Comparison of ENCODE assay signal across 8 cellular contexts in the genomic region with DNA sequence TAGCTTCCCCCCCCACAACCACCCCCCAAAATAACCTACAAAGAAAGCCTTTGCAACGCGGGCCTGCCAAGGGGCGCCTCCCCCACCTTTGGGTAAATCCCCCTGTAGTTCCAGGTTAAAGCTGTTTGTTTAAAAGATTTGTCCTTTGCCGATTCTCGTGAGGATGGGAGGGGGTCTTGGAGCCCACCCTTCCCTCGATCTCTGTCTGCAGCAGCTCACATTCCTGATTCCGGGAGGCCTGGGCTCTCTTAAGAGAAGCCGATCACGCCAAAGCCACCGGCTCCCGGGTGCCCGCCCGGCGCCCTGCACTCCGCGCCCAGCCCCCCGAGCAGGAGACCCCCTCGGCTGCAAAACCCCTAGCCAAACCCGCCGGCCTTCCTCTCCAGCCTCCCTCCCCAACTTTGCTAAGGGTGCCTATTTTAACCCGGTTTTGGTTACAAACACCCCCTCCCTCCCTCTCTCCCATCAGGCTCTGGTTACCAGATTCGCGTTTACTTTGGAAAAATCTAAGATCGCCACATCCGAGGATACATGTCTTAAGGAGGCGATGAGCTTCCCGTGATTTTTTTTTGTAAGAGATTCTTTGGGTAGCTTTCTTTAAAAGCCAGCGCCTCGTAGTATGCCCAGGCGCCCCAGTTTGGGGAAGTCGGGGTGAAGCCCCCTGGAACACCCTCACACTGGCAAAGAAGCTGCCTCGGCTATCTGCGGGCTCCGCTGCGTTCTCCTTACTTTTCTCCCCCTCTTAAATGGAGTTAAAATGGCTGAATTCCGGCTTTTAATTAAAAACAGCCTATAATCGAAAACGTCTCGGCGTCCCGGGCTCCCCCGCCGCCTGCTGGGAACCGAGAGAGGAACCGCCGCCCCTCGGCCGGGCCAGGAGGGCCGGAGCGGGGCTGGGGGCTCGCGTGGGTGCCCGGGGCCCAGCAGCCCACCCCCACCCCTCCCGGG. TPM values are rescaled to one million over a fixed set of nuclear protein-coding genes. Genes with fewer than 3 reads are reported as not detected.
DNase-seq lines count a peak whose midpoint lies in the region; ATAC-seq and TF ChIP-seq lines count a peak whose summit lies in the region.

No MANE protein-coding gene starts in this region.

- no peak for ATAC-seq in activated T-cell treated with anti-CD3 and anti-CD28 coated beads, Interleukin-2, amount 50 U/mL, for 72 hours (replicated peaks in 1 of 2)

- intact Hi-C loops in CD4-positive, alpha-beta memory T cell (cut with micrococcal nuclease), result loop anchor here (1.0 kb wide), 1 partner anchor 25 kb away; no protein-coding TSS in a partner anchor
- intact Hi-C loops in prostate gland (cut with DNase I), result loop anchor here (5.0 kb wide), 1 partner anchor 65 kb away; no protein-coding TSS in a partner anchor

- peak overlapping the region; percentile 95 for H3K9ac ChIP-seq in HUES6 (ENCODE audit: low read length)

- TF ChIP-seq CTCF in cardiac muscle cell (IDR thresholded peaks at IDR 0.05; ENCODE audit: low read depth, low read length) (peak; percentile 7), prostate gland (IDR thresholded peaks at IDR 0.05) (no peak)

- H3K4me1 ChIP-seq in CD4-positive, alpha-beta memory T cell (ENCODE audit: insufficient read depth, low read length), result peaks cover 82% of the 10 kb centered on the region
- H3K4me1 ChIP-seq in HUES6 (ENCODE audit: control insufficient read depth, insufficient read depth, low read length), result peaks cover 26% of the 10 kb centered on the region
- H3K4me1 ChIP-seq in cardiac muscle cell (ENCODE audit: low read depth), result peaks cover 17% of the 10 kb centered on the region
- peaks cover 9% of the 10 kb centered on the region for H3K4me1 ChIP-seq in prostate gland (replicated peaks)

- peak overlapping the region; percentile 73 to 83 (median 76) for H3K4me3 Mint-ChIP-seq in CD4-positive, alpha-beta memory T cell
- peak overlapping the region; percentile 83 for H3K4me3 Mint-ChIP-seq in activated T-cell treated with anti-CD3 and anti-CD28 coated beads, Interleukin-2, amount 50 U/mL, for 72 hours

- POLR2A ChIA-PET in CD4-positive, alpha-beta memory T cell (lab: Charles Lee; ENCODE audit: partially characterized antibody), result interaction anchor here (0.6 to 4.2 kb wide), 6 partner anchors 26 to 400 kb away, joined by 3 to 44 read pairs (median 4); no protein-coding TSS in a partner anchor

- no peak overlapping the region for H3K27ac ChIP-seq in CD4-positive, alpha-beta memory T cell (ENCODE audit: low read depth, low read length)
- peak overlapping the region; percentile 97; the same call in 1 of the 2 replicates for H3K27ac ChIP-seq in HUES6 (ENCODE audit: low read depth, low read length)
- H3K27ac ChIP-seq in cardiac muscle cell, result peak overlapping the region; percentile 100
- H3K27ac ChIP-seq in prostate gland, result peak overlapping the region; percentile 99 to 100

- peaks cover 59% of the 10 kb centered on the region for H3K27me3 ChIP-seq in CD4-positive, alpha-beta memory T cell (ENCODE audit: insufficient read depth, low read length)
- H3K27me3 ChIP-seq in HUES6 (ENCODE audit: control insufficient read depth, insufficient read depth, low read length) (peaks cover 53% of the 10 kb centered on the region), cardiac muscle cell (no peaks in the 10 kb centered on the region), prostate gland (replicated peaks; ENCODE audit: insufficient read depth) (no peaks in the 10 kb centered on the region)

- CTCF ChIA-PET in CD4-positive, alpha-beta memory T cell (lab: Charles Lee; ENCODE audit: partially characterized antibody), result interaction anchor here (0.6 to 3.3 kb wide), 2 partner anchors 26 to 243 kb away, joined by 3 to 18 read pairs; no protein-coding TSS in a partner anchor

- no peak for TF ChIP-seq POLR2A in prostate gland (IDR thresholded peaks at IDR 0.05)

- no peaks in the 10 kb centered on the region for H3K9me3 ChIP-seq in CD4-positive, alpha-beta memory T cell (ENCODE audit: control insufficient read depth in 1 of 2, low read length in 2 of 2)
- H3K9me3 ChIP-seq in HUES6 (ENCODE audit: control insufficient read depth, insufficient read depth, low read depth, low read length) (no peaks in the 10 kb centered on the region), cardiac muscle cell (ENCODE audit: low read depth) (no peaks in the 10 kb centered on the region), prostate gland (no peaks in the 10 kb centered on the region)

- peaks cover 0 to 7% (median 0%) of the 10 kb centered on the region in 8 donors for H3K9me3 Mint-ChIP-seq in CD4-positive, alpha-beta memory T cell
- H3K9me3 Mint-ChIP-seq in activated T-cell treated with anti-CD3 and anti-CD28 coated beads, Interleukin-2, amount 50 U/mL, for 72 hours, result no peaks in the 10 kb centered on the region

- no peaks in the 10 kb centered on the region for H3K36me3 ChIP-seq in CD4-positive, alpha-beta memory T cell (ENCODE audit: insufficient read depth, low read length)
- no peaks in the 10 kb centered on the region for H3K36me3 ChIP-seq in HUES6 (ENCODE audit: control insufficient read depth, insufficient read depth, low read length)
- H3K36me3 ChIP-seq in cardiac muscle cell, result no peaks in the 10 kb centered on the region
- no peaks in the 10 kb centered on the region for H3K36me3 ChIP-seq in prostate gland

- H3K27ac Mint-ChIP-seq in CD4-positive, alpha-beta memory T cell, result peak overlapping the region in 1 of 7 donors; percentile 64
- peak overlapping the region; percentile 28 for H3K27ac Mint-ChIP-seq in activated T-cell treated with anti-CD3 and anti-CD28 coated beads, Interleukin-2, amount 50 U/mL, for 72 hours

- peaks cover 0 to 1% of the 10 kb centered on the region in 2 donors for H3K36me3 Mint-ChIP-seq in CD4-positive, alpha-beta memory T cell
- H3K36me3 Mint-ChIP-seq in activated T-cell treated with anti-CD3 and anti-CD28 coated beads, Interleukin-2, amount 50 U/mL, for 72 hours (ENCODE audit: insufficient read depth in 2 of 2), result no peaks in the 10 kb centered on the region

- peaks cover 18 to 71% (median 37%) of the 10 kb centered on the region in 4 donors for H3K4me1 Mint-ChIP-seq in CD4-positive, alpha-beta memory T cell
- H3K4me1 Mint-ChIP-seq in activated T-cell treated with anti-CD3 and anti-CD28 coated beads, Interleukin-2, amount 50 U/mL, for 72 hours (ENCODE audit: low read depth), result peaks cover 40% of the 10 kb centered on the region

- DNase-seq in CD4-positive, alpha-beta memory T cell, result peak in 4 of 5 donors; percentile 6 to 34 (median 21)
- DNase-seq in activated T-cell treated with anti-CD3 and anti-CD28 coated beads, Interleukin-2, amount 50 U/mL, for 72 hours, result peak; percentile 18 to 26
- peak; percentile 38 to 50 for DNase-seq in cardiac muscle cell (ENCODE audit: low read depth in 1 of 2, low spot score in 1 of 2)
- DNase-seq in prostate gland (ENCODE audit: low spot score), result peak; percentile 19
- DNase-seq in KG1 (lab: John Stamatoyannopoulos, UW), result no peak
- no peak for DNase-seq in activated CD4-positive, CD25-positive, alpha-beta regulatory T cell treated with anti-CD3 and anti-CD28 coated beads, Interleukin-2, amount 50 U/mL, for 72 hours
- DNase-seq in SK-N-DZ (ENCODE audit: low spot score), result no peak

- peak overlapping the region; percentile 54 to 69 for H3K4me3 ChIP-seq in CD4-positive, alpha-beta memory T cell (ENCODE audit: low read length in 2 of 2)
- H3K4me3 ChIP-seq in HUES6 (ENCODE audit: low read depth, low read length) (peak overlapping the region; percentile 69), cardiac muscle cell (peak overlapping the region; percentile 94), prostate gland (peak overlapping the region; percentile 95 to 98)

- peaks cover 28 to 48% of the 10 kb centered on the region in 2 donors for H3K27me3 Mint-ChIP-seq in CD4-positive, alpha-beta memory T cell
- H3K27me3 Mint-ChIP-seq in activated T-cell treated with anti-CD3 and anti-CD28 coated beads, Interleukin-2, amount 50 U/mL, for 72 hours (ENCODE audit: low read depth), result peaks cover 48% of the 10 kb centered on the region

- WGBS in prostate gland, result 1% methylated on average over 54 of the region's 54 CpGs

RNA-seq across cellular contexts. Expression of a gene that starts 1.0 kb away (rescaled TPM):
- total RNA-seq in CD4-positive, alpha-beta memory T cell, result 10 to 100 TPM; 47.3 to 48.9 TPM
- polyA plus RNA-seq in CD4-positive, alpha-beta memory T cell, result 1 to 10 TPM in 1 of 2 donors, under 1 TPM in 1; 0.11 to 1.7 TPM
- 10 to 100 TPM; 67.6 to 69.0 TPM for total RNA-seq in activated T-cell treated with anti-CD3 and anti-CD28 coated beads, Interleukin-2, amount 50 U/mL, for 72 hours
- total RNA-seq in cardiac muscle cell (111 and 180 TPM in 2 replicates), prostate gland (100 to 1,000 TPM; 138 to 290 TPM)
- 15.1 and 19.2 TPM in 2 replicates for polyA plus RNA-seq in cardiac muscle cell
- polyA plus RNA-seq in SK-N-DZ (2014; cell fraction: cytosol; rRNA removed), result 9.9 and 18.7 TPM in 2 replicates
- 14.0 and 23.4 TPM in 2 replicates for polyA plus RNA-seq in SK-N-DZ (2014; cell fraction: nucleus; rRNA removed)

Comparison
In these comparisons a context has a peak if more than half of its experiments do, and no peak if none do; other contexts are left out.
1. DNase-seq: peak in CD4-positive, alpha-beta memory T cell (4 of 5), activated T-cell treated with anti-CD3 and anti-CD28 coated beads, Interleukin-2, amount 50 U/mL, for 72 hours (2 of 2), cardiac muscle cell (2 of 2) and prostate gland (single experiment); none in KG1 (single experiment), activated CD4-positive, CD25-positive, alpha-beta regulatory T cell treated with anti-CD3 and anti-CD28 coated beads, Interleukin-2, amount 50 U/mL, for 72 hours (single experiment) and SK-N-DZ (single experiment).
2. Peak in every context shown above with its lines, with median percentiles within 50 percentile points of each other: H3K4me3 ChIP-seq.